8 cellular contexts compared by ENCODE assay signal in genomic region chr1:158113759-158114127, GRCh38.
DNase-seq lines count a peak whose midpoint lies in the region; ATAC-seq and TF ChIP-seq lines count a peak whose summit lies in the region.

No MANE protein-coding gene starts in this region.

- CTCF ChIA-PET in CD4-positive, alpha-beta memory T cell (lab: Charles Lee; ENCODE audit: partially characterized antibody), result interaction anchor here (0.8 to 4.1 kb wide), 4 partner anchors 9 to 123 kb away, joined by 3 to 24 read pairs (median 4); no protein-coding TSS in a partner anchor

- no peak for ATAC-seq in RWPE2 (ENCODE audit: low read depth)
- ATAC-seq in esophagus mucosa, result no peak

- peak overlapping the region; percentile 66 for H2AFZ ChIP-seq in parathyroid adenoma

- peaks cover 10% of the 10 kb centered on the region for H3K27me3 ChIP-seq in CD4-positive, alpha-beta memory T cell (ENCODE audit: insufficient read depth, low read length)
- H3K27me3 ChIP-seq in RWPE2 (ENCODE audit: insufficient read depth, poor library complexity, severe bottlenecking) (no peaks in the 10 kb centered on the region), parathyroid adenoma (ENCODE audit: control insufficient read depth, insufficient read depth, low read length) (no peaks in the 10 kb centered on the region)

- no peak overlapping the region for H3K27ac ChIP-seq in CD4-positive, alpha-beta memory T cell (ENCODE audit: low read depth, low read length)
- H3K27ac ChIP-seq in RWPE2 (ENCODE audit: poor library complexity, severe bottlenecking) (no peak overlapping the region), parathyroid adenoma (no peak overlapping the region)

- H3K4me1 ChIP-seq in CD4-positive, alpha-beta memory T cell (ENCODE audit: insufficient read depth, low read length), result peaks cover 15% of the 10 kb centered on the region
- H3K4me1 ChIP-seq in RWPE2 (ENCODE audit: insufficient read depth, poor library complexity, severe bottlenecking), result no peaks in the 10 kb centered on the region
- H3K4me1 ChIP-seq in parathyroid adenoma, result no peaks in the 10 kb centered on the region

- no peaks in the 10 kb centered on the region for H3K36me3 ChIP-seq in CD4-positive, alpha-beta memory T cell (ENCODE audit: insufficient read depth, low read length)
- H3K36me3 ChIP-seq in RWPE2 (ENCODE audit: low read depth) (no peaks in the 10 kb centered on the region), parathyroid adenoma (ENCODE audit: control insufficient read depth, insufficient read depth, low read length) (no peaks in the 10 kb centered on the region)

- H3K4me1 Mint-ChIP-seq in CD4-positive, alpha-beta memory T cell, result peaks cover 13 to 16% (median 14%) of the 10 kb centered on the region in 4 donors

- intact Hi-C loops in CD4-positive, alpha-beta memory T cell (cut with micrococcal nuclease), result no loop called here

- H3K9ac ChIP-seq in parathyroid adenoma, result no peak overlapping the region

- no peaks in the 10 kb centered on the region for H3K9me3 ChIP-seq in CD4-positive, alpha-beta memory T cell (ENCODE audit: control insufficient read depth in 1 of 2, low read length in 2 of 2)
- H3K9me3 ChIP-seq in RWPE2 (ENCODE audit: severe bottlenecking) (peaks cover 2% of the 10 kb centered on the region), parathyroid adenoma (ENCODE audit: control insufficient read depth, low read length) (no peaks in the 10 kb centered on the region)

- H3K4me2 ChIP-seq in parathyroid adenoma (ENCODE audit: low read length), result peak overlapping the region; percentile 77

- peak overlapping the region in 1 of 2 donors; percentile 32 for H3K4me3 ChIP-seq in CD4-positive, alpha-beta memory T cell (ENCODE audit: low read length in 2 of 2)
- H3K4me3 ChIP-seq in RWPE2 (ENCODE audit: severe bottlenecking) (peak overlapping the region; percentile 31), epithelial cell of proximal tubule (ENCODE audit: low read depth, low read length) (peak overlapping the region; percentile 63), parathyroid adenoma (ENCODE audit: low read depth, low read length) (peak overlapping the region; percentile 42)

- no peaks in the 10 kb centered on the region for H3K36me3 Mint-ChIP-seq in CD4-positive, alpha-beta memory T cell

- H3K27me3 Mint-ChIP-seq in CD4-positive, alpha-beta memory T cell, result peaks cover 34 to 47% of the 10 kb centered on the region in 2 donors

- no peaks in the 10 kb centered on the region for H3K79me2 ChIP-seq in parathyroid adenoma

- peaks cover 0 to 4% (median 0%) of the 10 kb centered on the region in 8 donors for H3K9me3 Mint-ChIP-seq in CD4-positive, alpha-beta memory T cell

- POLR2A ChIA-PET in CD4-positive, alpha-beta memory T cell (lab: Charles Lee; ENCODE audit: partially characterized antibody), result no interaction called here

- peak overlapping the region; percentile 70 to 88 (median 82) for H3K4me3 Mint-ChIP-seq in CD4-positive, alpha-beta memory T cell

- peak overlapping the region in 1 of 7 donors; percentile 10 for H3K27ac Mint-ChIP-seq in CD4-positive, alpha-beta memory T cell

- peak; percentile 47 for TF ChIP-seq CTCF in RWPE2 (IDR thresholded peaks at IDR 0.05; ENCODE audit: poor library complexity, severe bottlenecking)
- TF ChIP-seq CTCF in epithelial cell of proximal tubule (conservative IDR thresholded peaks at IDR 0.05; ENCODE audit: low read depth, low read length), result no peak
- TF ChIP-seq CTCF in parathyroid adenoma (IDR thresholded peaks at IDR 0.05), result no peak

- no peak for DNase-seq in CD4-positive, alpha-beta memory T cell
- no peak for DNase-seq in RWPE2 (ENCODE audit: low spot score)
- DNase-seq in epithelial cell of proximal tubule (ENCODE audit: low read depth), result no peak
- no peak for DNase-seq in NK-92 treated with Interleukin-12 subunit alpha and Interleukin-12 subunit beta, amount 100 ng/mL, for 24 hours (lab: John Stamatoyannopoulos, UW)
- DNase-seq in HCEC 1CT, result no peak
- no peak for DNase-seq in nucleus accumbens (lab: John Stamatoyannopoulos, UW)
